In the genomic region with DNA sequence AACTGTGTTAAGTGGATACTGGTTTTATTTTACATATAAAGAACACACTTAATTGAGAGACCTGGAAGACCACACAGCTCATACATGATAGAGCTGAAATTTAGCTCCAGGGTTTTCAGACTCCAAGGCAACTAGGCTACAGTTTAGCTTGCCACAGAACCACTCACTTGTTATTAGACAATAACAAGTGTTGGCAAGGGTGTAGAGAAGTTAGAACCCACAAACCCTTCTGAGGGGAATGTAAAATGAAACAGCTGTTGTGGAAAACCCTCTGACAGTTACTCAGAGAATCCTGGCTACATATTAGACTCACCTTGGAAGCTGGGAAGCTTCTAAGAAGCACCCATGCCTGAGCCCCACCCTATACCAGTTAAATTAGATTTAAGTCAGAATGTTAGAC, we compare ENCODE assay signal across 23 cellular contexts.
A peak's percentile ranks its signal among the peaks of the same experiment; 100 is the strongest.
DNase-seq lines count a peak whose midpoint lies in the region; ATAC-seq, FAIRE-seq and TF ChIP-seq lines count a peak whose summit lies in the region.
"Had no signal": no experiment of that assay in that cellular context is flagged by ENCODE, and none has a peak within 500 bp of the region (broad histone marks: within the 10 kb centered on the region; RNA-seq: fewer than 3 reads in every experiment).

No MANE protein-coding gene starts in this region.

- H2BK5ac ChIP-seq in mesenchymal stem cell (ENCODE audit: low read depth, low read length, poor library complexity, severe bottlenecking), result no peak overlapping the region

- peaks cover 1% of the 10 kb centered on the region for H3K36me3 Mint-ChIP-seq in activated naive CD8-positive, alpha-beta T cell treated with anti-CD3 and anti-CD28 coated beads, Interleukin-2, amount 50 U/mL, for 24 hours (ENCODE audit: low read depth)
- H3K36me3 Mint-ChIP-seq in T-cell, result no peaks in the 10 kb centered on the region
- H3K36me3 Mint-ChIP-seq: activated CD4-positive, alpha-beta memory T cell treated with anti-CD3 and anti-CD28 coated beads for 36 hours had no signal

- H2BK15ac ChIP-seq in mesenchymal stem cell (ENCODE audit: low read depth, poor library complexity, severe bottlenecking), result no peak overlapping the region

- FAIRE-seq in HepG2 (lab: Jason Lieb, UNC), result no peak
- FAIRE-seq: D721Med had no signal

- H3K4me3 ChIP-seq in HepG2 (replicated peaks in 1 of 3; ENCODE audit: insufficient read depth in 1 of 3, low read depth in 2 of 3, low read length in 3 of 3), result no peak overlapping the region
- no peak overlapping the region for H3K4me3 ChIP-seq in right lobe of liver
- no peak overlapping the region for H3K4me3 ChIP-seq in mesenchymal stem cell (ENCODE audit: insufficient read depth in 1 of 2, low read depth in 1 of 2, low read length in 2 of 2)
- H3K4me3 ChIP-seq in Karpas-422 (ENCODE audit: low read length), result no peak overlapping the region
- H3K4me3 ChIP-seq: dorsolateral prefrontal cortex, gastroesophageal sphincter, lung had no signal

- no peak overlapping the region for H4K91ac ChIP-seq in mesenchymal stem cell (ENCODE audit: low read length)

- no peaks in the 10 kb centered on the region for H4K20me1 ChIP-seq in HepG2 (ENCODE audit: insufficient read depth, low read length)
- H4K20me1 ChIP-seq in Karpas-422 (ENCODE audit: insufficient read depth, low read depth, low read length), result no peaks in the 10 kb centered on the region

- no peaks in the 10 kb centered on the region for H3K27me3 ChIP-seq in HepG2 (ENCODE audit: control insufficient read depth in 1 of 2, insufficient read depth in 2 of 2, low read length in 2 of 2)
- H3K27me3 ChIP-seq in right lobe of liver, result no peaks in the 10 kb centered on the region
- H3K27me3 ChIP-seq in mesenchymal stem cell (ENCODE audit: control insufficient read depth in 1 of 2, insufficient read depth in 1 of 2, low read length in 2 of 2), result no peaks in the 10 kb centered on the region
- H3K27me3 ChIP-seq in Karpas-422 (ENCODE audit: low read length), result no peaks in the 10 kb centered on the region
- H3K27me3 ChIP-seq: dorsolateral prefrontal cortex, gastroesophageal sphincter had no signal

- H3K9me2 ChIP-seq in Karpas-422 (replicated peaks; ENCODE audit: insufficient read depth, low read length), result no peaks in the 10 kb centered on the region

- no peak overlapping the region for H3K27ac ChIP-seq in HepG2 (ENCODE audit: extremely low read length, insufficient read depth, low read length)
- no peak overlapping the region for H3K27ac ChIP-seq in right lobe of liver
- peak overlapping the region; percentile 21 for H3K27ac ChIP-seq in mesenchymal stem cell (ENCODE audit: low read length, poor library complexity, severe bottlenecking)
- no peak overlapping the region for H3K27ac ChIP-seq in Karpas-422 (ENCODE audit: low read length)
- H3K27ac ChIP-seq: dorsolateral prefrontal cortex had no signal

- H4K8ac ChIP-seq in mesenchymal stem cell (ENCODE audit: low read length), result no peak overlapping the region

- H3K9ac ChIP-seq in HepG2 (ENCODE audit: insufficient read depth, low read depth, low read length) (no peak overlapping the region), mesenchymal stem cell (ENCODE audit: low read length) (no peak overlapping the region), Karpas-422 (ENCODE audit: low read length) (no peak overlapping the region)

- peaks cover 52% of the 10 kb centered on the region for H3K4me1 Mint-ChIP-seq in activated naive CD8-positive, alpha-beta T cell treated with anti-CD3 and anti-CD28 coated beads, Interleukin-2, amount 50 U/mL, for 24 hours
- H3K4me1 Mint-ChIP-seq in T-cell, result peaks cover 7 to 15% (median 9%) of the 10 kb centered on the region in 3 donors
- H3K4me1 Mint-ChIP-seq: activated B cell treated with CpG ODN at 0.5 μM for 24 hours had no signal

- peaks cover 6% of the 10 kb centered on the region for H3K9me3 Mint-ChIP-seq in activated naive CD8-positive, alpha-beta T cell treated with anti-CD3 and anti-CD28 coated beads, Interleukin-2, amount 50 U/mL, for 24 hours
- no peaks in the 10 kb centered on the region for H3K9me3 Mint-ChIP-seq in T-cell
- H3K9me3 Mint-ChIP-seq: activated B cell treated with CpG ODN at 0.5 μM for 24 hours; activated CD4-positive, alpha-beta memory T cell treated with anti-CD3 and anti-CD28 coated beads for 36 hours; activated naive CD4-positive, alpha-beta T cell treated with anti-CD3 and anti-CD28 coated beads, Interleukin-2, amount 10 ng/mL, durations not matched to agents 7 days and 5 days had no signal

- ATAC-seq in HepG2, result no peak
- ATAC-seq in right lobe of liver, result no peak
- ATAC-seq in activated naive CD8-positive, alpha-beta T cell treated with anti-CD3 and anti-CD28 coated beads, Interleukin-2, amount 50 U/mL, for 24 hours, result no peak
- no peak for ATAC-seq in T-cell (replicated peaks in 1 of 4)
- ATAC-seq in GM21515 (IDR thresholded peaks at IDR 0.05; ENCODE audit: unreplicated experiment), result no peak
- ATAC-seq: gastroesophageal sphincter had no signal

- no peak overlapping the region for H3K4ac ChIP-seq in mesenchymal stem cell (ENCODE audit: low read depth in 1 of 2, low read length in 2 of 2)

- H2AFZ ChIP-seq in HepG2 (ENCODE audit: low read length) (no peak overlapping the region), mesenchymal stem cell (ENCODE audit: low read depth, low read length) (no peak overlapping the region), Karpas-422 (ENCODE audit: low read length) (no peak overlapping the region)

- no peak for TF ChIP-seq EP300 in HepG2 (IDR thresholded peaks at IDR 0.05; ENCODE audit: low read depth in 2 of 2, low read length in 2 of 2)
- TF ChIP-seq EP300 in HepG2 (CRISPR knock-in tag; IDR thresholded peaks at IDR 0.05; ENCODE audit: borderline replicate concordance), result no peak

- H2BK12ac ChIP-seq in mesenchymal stem cell (ENCODE audit: low read length in 2 of 2), result no peak overlapping the region

- no peak overlapping the region for H2BK120ac ChIP-seq in mesenchymal stem cell (ENCODE audit: low read depth, low read length)

- no peaks in the 10 kb centered on the region for H3K9me3 ChIP-seq in HepG2 (ENCODE audit: low read length)
- no peaks in the 10 kb centered on the region for H3K9me3 ChIP-seq in right lobe of liver
- H3K9me3 ChIP-seq in mesenchymal stem cell (ENCODE audit: control insufficient read depth, low read length), result no peaks in the 10 kb centered on the region
- no peaks in the 10 kb centered on the region for H3K9me3 ChIP-seq in Karpas-422 (ENCODE audit: low read length)
- H3K9me3 ChIP-seq: gastroesophageal sphincter had no signal

- no peak overlapping the region for H3K14ac ChIP-seq in mesenchymal stem cell (ENCODE audit: low read length in 2 of 2)

- BruUV-seq in HepG2 (replicated peaks; lab: Mats Ljungman, UMichigan), result no TSS peak

- intact Hi-C loops in HepG2 (cut with micrococcal nuclease; ENCODE audit: unreplicated experiment) (no loop called here), right lobe of liver (cut with DNase I) (no loop called here)

- H3K4me2 ChIP-seq in HepG2 (ENCODE audit: low read depth, low read length) (no peak overlapping the region), mesenchymal stem cell (ENCODE audit: low read length, poor library complexity, severe bottlenecking) (no peak overlapping the region), Karpas-422 (ENCODE audit: low read depth, low read length, poor library complexity, severe bottlenecking) (no peak overlapping the region)

- H3K36me3 ChIP-seq in HepG2 (replicated peaks in 1 of 2; ENCODE audit: control insufficient read depth in 1 of 2, insufficient read depth in 2 of 2, low read length in 2 of 2), result no peaks in the 10 kb centered on the region
- H3K36me3 ChIP-seq in right lobe of liver, result no peaks in the 10 kb centered on the region
- H3K36me3 ChIP-seq in mesenchymal stem cell (ENCODE audit: control insufficient read depth in 1 of 2, insufficient read depth in 2 of 2, low read depth in 1 of 2, low read length in 2 of 2), result peaks cover 0 to 3% of the 10 kb centered on the region in 2 experiments
- no peaks in the 10 kb centered on the region for H3K36me3 ChIP-seq in Karpas-422 (ENCODE audit: insufficient read depth, low read length)
- H3K36me3 ChIP-seq: gastroesophageal sphincter had no signal

- peaks cover 8% of the 10 kb centered on the region for H3K79me1 ChIP-seq in mesenchymal stem cell (replicated peaks; ENCODE audit: low read length, poor library complexity, severe bottlenecking)

- POLR2A ChIA-PET in HepG2 (lab: Yijun Ruan, JAX), result no interaction called here
- POLR2A ChIA-PET in T-cell (lab: Charles Lee), result no interaction called here

- in situ Hi-C loops in HepG2 (cut with HindIII; ENCODE audit: extremely low pct_ligation_motif_present, low pct_unique_long_range_greater_than_20kb), result no loop called here

- TF ChIP-seq POLR2A in HepG2 (IDR thresholded peaks at IDR 0.05; ENCODE audit: insufficient read depth in 1 of 2, low read depth in 2 of 2, low read length in 2 of 2) (no peak), right lobe of liver (IDR thresholded peaks at IDR 0.05) (no peak)

- TF ChIP-seq RAD21 in HepG2 (CRISPR knock-in tag; IDR thresholded peaks at IDR 0.05), result no peak

- H3K4me1 ChIP-seq in HepG2 (ENCODE audit: insufficient read depth, low read length), result no peaks in the 10 kb centered on the region
- H3K4me1 ChIP-seq in right lobe of liver, result peaks cover 0 to 6% (median 0%) of the 10 kb centered on the region in 4 donors
- H3K4me1 ChIP-seq in mesenchymal stem cell (ENCODE audit: control insufficient read depth, insufficient read depth, low read depth, low read length), result no peaks in the 10 kb centered on the region
- no peaks in the 10 kb centered on the region for H3K4me1 ChIP-seq in Karpas-422 (ENCODE audit: low read length)

- DNase-seq in HepG2 (ENCODE audit: low spot score) (no peak), right lobe of liver (no peak), mesenchymal stem cell (no peak), Karpas-422 (no peak), T-cell (no peak), NCI-H2029 (lab: John Stamatoyannopoulos, UW) (no peak)
- DNase-seq in activated naive CD8-positive, alpha-beta T cell treated with anti-CD3 and anti-CD28 coated beads, Interleukin-2, amount 50 U/mL, for 24 hours, result no peak
- DNase-seq: activated B cell treated with CpG ODN at 0.5 μM for 24 hours; activated CD4-positive, alpha-beta memory T cell treated with anti-CD3 and anti-CD28 coated beads for 36 hours; activated naive CD4-positive, alpha-beta T cell treated with anti-CD3 and anti-CD28 coated beads, Interleukin-2, amount 10 ng/mL, durations not matched to agents 7 days and 5 days; anterior cingulate cortex; dorsolateral prefrontal cortex; islet precursor cell; MM.1S; NCI-H1436; retina; stimulated activated CD4-positive, alpha-beta T cell treated with anti-CD3 and anti-CD28 coated beads, Interleukin-15, amount 100 ng/mL, for 24 hours; T1000 had no signal

- CTCF ChIA-PET in HepG2 (lab: Yijun Ruan, JAX; ENCODE audit: low intra/inter-chr PET ratio, low total read pairs), result no interaction called here
- CTCF ChIA-PET in T-cell (lab: Charles Lee), result interaction anchor here in 1 of 2 donors (2.0 kb wide), 1 partner anchor 123 kb away, joined by 5 read pairs; no protein-coding TSS in a partner anchor

- no peak overlapping the region for H3K23ac ChIP-seq in mesenchymal stem cell (ENCODE audit: low read length in 2 of 2)

- H3K79me2 ChIP-seq in HepG2 (ENCODE audit: insufficient read depth, low read length), result no peaks in the 10 kb centered on the region
- H3K79me2 ChIP-seq in Karpas-422 (ENCODE audit: low read length), result no peaks in the 10 kb centered on the region

- peaks cover 6% of the 10 kb centered on the region for H3K27me3 Mint-ChIP-seq in activated naive CD8-positive, alpha-beta T cell treated with anti-CD3 and anti-CD28 coated beads, Interleukin-2, amount 50 U/mL, for 24 hours
- H3K27me3 Mint-ChIP-seq in T-cell, result peaks cover 0 to 3% of the 10 kb centered on the region in 2 donors
- H3K27me3 Mint-ChIP-seq: activated B cell treated with CpG ODN at 0.5 μM for 24 hours; activated naive CD4-positive, alpha-beta T cell treated with anti-CD3 and anti-CD28 coated beads, Interleukin-2, amount 10 ng/mL, durations not matched to agents 7 days and 5 days had no signal

- TF ChIP-seq CTCF in HepG2 (CRISPR knock-in tag; IDR thresholded peaks at IDR 0.05) (no peak), right lobe of liver (IDR thresholded peaks at IDR 0.05) (no peak)

- H2AK5ac ChIP-seq in mesenchymal stem cell (ENCODE audit: low read length, severe bottlenecking), result no peak overlapping the region

- no peak overlapping the region for H3K4me3 Mint-ChIP-seq in activated naive CD8-positive, alpha-beta T cell treated with anti-CD3 and anti-CD28 coated beads, Interleukin-2, amount 50 U/mL, for 24 hours
- no peak overlapping the region for H3K4me3 Mint-ChIP-seq in T-cell
- H3K4me3 Mint-ChIP-seq: activated B cell treated with CpG ODN at 0.5 μM for 24 hours; activated CD4-positive, alpha-beta memory T cell treated with anti-CD3 and anti-CD28 coated beads for 36 hours; activated naive CD4-positive, alpha-beta T cell treated with anti-CD3 and anti-CD28 coated beads, Interleukin-2, amount 10 ng/mL, durations not matched to agents 7 days and 5 days; CD14-positive monocyte had no signal

- H3K18ac ChIP-seq in mesenchymal stem cell (ENCODE audit: low read depth in 1 of 2, low read length in 2 of 2), result no peak overlapping the region

- H3K27ac Mint-ChIP-seq in activated naive CD8-positive, alpha-beta T cell treated with anti-CD3 and anti-CD28 coated beads, Interleukin-2, amount 50 U/mL, for 24 hours, result peak overlapping the region; percentile 20
- H3K27ac Mint-ChIP-seq in T-cell, result no peak overlapping the region
- H3K27ac Mint-ChIP-seq: activated B cell treated with CpG ODN at 0.5 μM for 24 hours; activated CD4-positive, alpha-beta memory T cell treated with anti-CD3 and anti-CD28 coated beads for 36 hours; activated naive CD4-positive, alpha-beta T cell treated with anti-CD3 and anti-CD28 coated beads, Interleukin-2, amount 10 ng/mL, durations not matched to agents 7 days and 5 days had no signal
